Comparison of ENCODE assay signal across 13 cellular contexts in the genomic region with DNA sequence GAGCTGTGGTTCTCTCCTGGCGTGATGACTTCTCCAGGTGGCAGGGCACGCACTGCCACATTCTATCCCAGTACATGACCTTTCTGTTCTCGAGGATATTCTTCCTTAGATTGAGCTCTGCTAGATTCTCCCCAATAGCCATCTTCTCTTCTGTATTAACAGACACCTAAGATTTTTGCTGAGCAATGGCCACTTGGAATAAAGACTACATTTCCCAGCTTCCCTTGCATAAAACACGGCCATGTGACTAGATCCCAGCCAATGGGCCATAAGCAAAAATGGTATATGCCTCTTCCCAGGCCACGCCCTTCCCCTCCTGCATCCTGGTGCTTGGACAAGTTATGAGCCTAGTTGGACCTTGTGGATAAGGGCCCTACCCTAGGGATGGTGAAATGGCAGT.
DNase-seq lines count a peak whose midpoint lies in the region; ATAC-seq lines count a peak whose summit lies in the region.
"Had no signal": no experiment of that assay in that cellular context is flagged by ENCODE, and none has a peak within 500 bp of the region (broad histone marks: within the 10 kb centered on the region; RNA-seq: fewer than 3 reads in every experiment).

No MANE protein-coding gene starts in this region.

- peak; percentile 59 for ATAC-seq in GM19351 (IDR thresholded peaks at IDR 0.05; ENCODE audit: unreplicated experiment)
- no peak for ATAC-seq in T-helper 17 cell
- no peak for ATAC-seq in GM18867 (IDR thresholded peaks at IDR 0.05; ENCODE audit: unreplicated experiment)
- ATAC-seq in GM21737 (IDR thresholded peaks at IDR 0.05; ENCODE audit: unreplicated experiment), result no peak
- ATAC-seq: gastroesophageal sphincter; naive thymus-derived CD8-positive, alpha-beta T cell had no signal

- H3K4me3 Mint-ChIP-seq in T-helper 17 cell, result no peak overlapping the region
- H3K4me3 Mint-ChIP-seq: activated naive CD8-positive, alpha-beta T cell treated with anti-CD3 and anti-CD28 coated beads, Interleukin-2, amount 10 ng/mL, durations not matched to agents 7 days and 5 days; naive thymus-derived CD8-positive, alpha-beta T cell had no signal

- peaks cover 2% of the 10 kb centered on the region for H3K4me1 Mint-ChIP-seq in T-helper 17 cell

- no peak overlapping the region for H3K27ac Mint-ChIP-seq in T-helper 17 cell
- H3K27ac Mint-ChIP-seq: activated naive CD8-positive, alpha-beta T cell treated with anti-CD3 and anti-CD28 coated beads, Interleukin-2, amount 10 ng/mL, durations not matched to agents 7 days and 5 days; naive thymus-derived CD8-positive, alpha-beta T cell had no signal

- DNase-seq in ACHN (peak; percentile 49), NCI-H226 (peak; percentile 58), cerebellar cortex (ENCODE audit: low spot score) (peak; percentile 40), T-helper 17 cell (no peak)
- DNase-seq in effector CD4-positive, alpha-beta T cell, result no peak
- DNase-seq: activated naive CD8-positive, alpha-beta T cell treated with anti-CD3 and anti-CD28 coated beads, Interleukin-2, amount 10 ng/mL, durations not matched to agents 7 days and 5 days; COR-L47; naive thymus-derived CD8-positive, alpha-beta T cell; stimulated activated CD4-positive, alpha-beta T cell treated with anti-CD3 and anti-CD28 coated beads, Interleukin-2, amount 100 ng/mL, for 24 hours had no signal

- in situ Hi-C loops in ACHN (cut with HindIII; ENCODE audit: low pct_ligation_motif_present, low pct_unique_long_range_greater_than_20kb, low sequenced_read_pairs), result no loop called here

- H3K27me3 Mint-ChIP-seq in T-helper 17 cell, result peaks cover 23% of the 10 kb centered on the region

- H3K36me3 Mint-ChIP-seq in T-helper 17 cell (ENCODE audit: low read depth), result peaks cover 3% of the 10 kb centered on the region
- H3K36me3 Mint-ChIP-seq: activated naive CD8-positive, alpha-beta T cell treated with anti-CD3 and anti-CD28 coated beads, Interleukin-2, amount 10 ng/mL, durations not matched to agents 7 days and 5 days had no signal

- H3K9me3 ChIP-seq in T-helper 17 cell (ENCODE audit: control insufficient read depth, low read length, poor library complexity, severe bottlenecking), result no peaks in the 10 kb centered on the region
- H3K9me3 ChIP-seq: gastroesophageal sphincter had no signal

Comparison
In these comparisons a context has a peak if more than half of its experiments do, and no peak if none do; other contexts are left out.
1. DNase-seq: peak in ACHN (single experiment), NCI-H226 (single experiment) and cerebellar cortex (single experiment); none in T-helper 17 cell (0 of 3) and effector CD4-positive, alpha-beta T cell (single experiment).